In genomic region chr10:12332572-12333381, GRCh38 we compare ENCODE assay signal across 12 cellular contexts. TPM values are rescaled to one million over a fixed set of nuclear protein-coding genes. Genes with fewer than 3 reads are reported as not detected.
DNase-seq lines count a peak whose midpoint lies in the region; ATAC-seq and TF ChIP-seq lines count a peak whose summit lies in the region.
"Had no signal": no experiment of that assay in that cellular context is flagged by ENCODE, and none has a peak within 500 bp of the region (broad histone marks: within the 10 kb centered on the region; RNA-seq: fewer than 3 reads in every experiment).

No MANE protein-coding gene starts in this region.

- H3K4me3 ChIP-seq in gastroesophageal sphincter: no peak overlapping the region
- H3K4me3 ChIP-seq in stomach smooth muscle (ENCODE audit: low read length in 2 of 2): peak overlapping the region in 1 of 2 donors; percentile 35
- H3K4me3 ChIP-seq in WERI-Rb-1 (ENCODE audit: low read depth, low read length): no peak overlapping the region
- H3K4me3 ChIP-seq in H7 (ENCODE audit: insufficient read depth, low read depth, low read length): no peak overlapping the region
- H3K4me3 ChIP-seq: upper lobe of left lung had no signal

- TF ChIP-seq CTCF in gastroesophageal sphincter (IDR thresholded peaks at IDR 0.05) (no peak), WERI-Rb-1 (IDR thresholded peaks at IDR 0.05; ENCODE audit: low read depth, low read length) (no peak)

- POLR2A ChIA-PET in activated CD4-positive, alpha-beta memory T cell treated with anti-CD3 and anti-CD28 coated beads for 36 hours (lab: Charles Lee): interaction anchor here (0.5 to 1.9 kb wide), 3 partner anchors 9 to 16 kb away, joined by 3 to 9 read pairs (median 3); partner anchors contain the start of gene CAMK1D
- POLR2A ChIA-PET in activated CD4-positive, alpha-beta memory T cell treated with anti-CD3 and anti-CD28 coated beads, Interleukin-2, amount 10 ng/mL, durations not matched to agents 7 days and 5 days (lab: Charles Lee): interaction anchor here (1.5 to 2.0 kb wide), 2 partner anchors 14 to 17 kb away, joined by 6 to 8 read pairs; partner anchors contain the start of gene CAMK1D

- no peak for DNase-seq in activated CD4-positive, alpha-beta memory T cell treated with anti-CD3 and anti-CD28 coated beads for 36 hours
- no peak for DNase-seq in activated CD4-positive, alpha-beta memory T cell treated with anti-CD3 and anti-CD28 coated beads, Interleukin-2, amount 10 ng/mL, durations not matched to agents 7 days and 5 days
- DNase-seq in T1000 (lab: John Stamatoyannopoulos, UW) (peak; percentile 93), CD1c-positive myeloid dendritic cell (ENCODE audit: extremely low spot score) (no peak), WERI-Rb-1 (no peak), H7 (no peak)
- DNase-seq: glutamatergic neuron had no signal

- CTCF ChIA-PET in activated CD4-positive, alpha-beta memory T cell treated with anti-CD3 and anti-CD28 coated beads for 36 hours (lab: Charles Lee): interaction anchor here (0.6 to 1.1 kb wide), 2 partner anchors 9 to 68 kb away, joined by 3 to 4 read pairs; no protein-coding TSS in a partner anchor
- CTCF ChIA-PET in activated CD4-positive, alpha-beta memory T cell treated with anti-CD3 and anti-CD28 coated beads, Interleukin-2, amount 10 ng/mL, durations not matched to agents 7 days and 5 days (lab: Charles Lee): interaction anchor here (0.6 kb wide), 1 partner anchor 272 kb away, joined by 4 read pairs; no protein-coding TSS in a partner anchor

- H3K9me3 Mint-ChIP-seq in activated CD4-positive, alpha-beta memory T cell treated with anti-CD3 and anti-CD28 coated beads for 36 hours: no peaks in the 10 kb centered on the region
- no peaks in the 10 kb centered on the region for H3K9me3 Mint-ChIP-seq in activated CD4-positive, alpha-beta memory T cell treated with anti-CD3 and anti-CD28 coated beads, Interleukin-2, amount 10 ng/mL, durations not matched to agents 7 days and 5 days
- H3K9me3 Mint-ChIP-seq: nephron had no signal

- H3K27me3 ChIP-seq in gastroesophageal sphincter: no peaks in the 10 kb centered on the region
- H3K27me3 ChIP-seq in stomach smooth muscle (ENCODE audit: control insufficient read depth in 1 of 2, insufficient read depth in 2 of 2, low read length in 2 of 2): no peaks in the 10 kb centered on the region
- H3K27me3 ChIP-seq in WERI-Rb-1 (ENCODE audit: insufficient read depth, low read depth, severe bottlenecking): no peaks in the 10 kb centered on the region
- no peaks in the 10 kb centered on the region for H3K27me3 ChIP-seq in H7 (ENCODE audit: control insufficient read depth, insufficient read depth, low read length)
- H3K27me3 ChIP-seq: upper lobe of left lung had no signal

- no peak overlapping the region for H3K27ac Mint-ChIP-seq in activated CD4-positive, alpha-beta memory T cell treated with anti-CD3 and anti-CD28 coated beads for 36 hours
- H3K27ac Mint-ChIP-seq in activated CD4-positive, alpha-beta memory T cell treated with anti-CD3 and anti-CD28 coated beads, Interleukin-2, amount 10 ng/mL, durations not matched to agents 7 days and 5 days: no peak overlapping the region
- H3K27ac Mint-ChIP-seq: activated CD8-positive, alpha-beta memory T cell treated with anti-CD3 and anti-CD28 coated beads, Interleukin-2, amount 10 ng/mL, durations not matched to agents 7 days and 5 days had no signal

- intact Hi-C loops in activated CD4-positive, alpha-beta memory T cell treated with anti-CD3 and anti-CD28 coated beads for 36 hours (cut with micrococcal nuclease): loop anchor here (2.0 kb wide), 1 partner anchor 16 kb away; the partner anchor contains the start of gene CAMK1D

- H3K27me3 Mint-ChIP-seq in activated CD4-positive, alpha-beta memory T cell treated with anti-CD3 and anti-CD28 coated beads for 36 hours: peaks cover 1% of the 10 kb centered on the region
- H3K27me3 Mint-ChIP-seq in activated CD4-positive, alpha-beta memory T cell treated with anti-CD3 and anti-CD28 coated beads, Interleukin-2, amount 10 ng/mL, durations not matched to agents 7 days and 5 days: peaks cover 2% of the 10 kb centered on the region

- no peaks in the 10 kb centered on the region for H3K36me3 Mint-ChIP-seq in activated CD4-positive, alpha-beta memory T cell treated with anti-CD3 and anti-CD28 coated beads for 36 hours
- no peaks in the 10 kb centered on the region for H3K36me3 Mint-ChIP-seq in activated CD4-positive, alpha-beta memory T cell treated with anti-CD3 and anti-CD28 coated beads, Interleukin-2, amount 10 ng/mL, durations not matched to agents 7 days and 5 days (ENCODE audit: low read depth)
- H3K36me3 Mint-ChIP-seq: activated CD8-positive, alpha-beta memory T cell treated with anti-CD3 and anti-CD28 coated beads, Interleukin-2, amount 10 ng/mL, durations not matched to agents 7 days and 5 days had no signal

- ATAC-seq in gastroesophageal sphincter: no peak

- peak overlapping the region in 1 of 2 donors; percentile 58 for H3K9ac ChIP-seq in stomach smooth muscle (ENCODE audit: low read length in 2 of 2)

- WGBS in gastroesophageal sphincter (ENCODE audit: low coverage in 1 of 2), 2 donors: 91 to 98% methylated on average over 4 to 5 of the region's 11 CpGs

- peak overlapping the region; percentile 45 to 76 (median 62) for H3K27ac ChIP-seq in gastroesophageal sphincter
- peak overlapping the region; percentile 78 for H3K27ac ChIP-seq in stomach smooth muscle (ENCODE audit: low read length)
- H3K27ac ChIP-seq in WERI-Rb-1: no peak overlapping the region

- H3K36me3 ChIP-seq in gastroesophageal sphincter: no peaks in the 10 kb centered on the region
- H3K36me3 ChIP-seq in stomach smooth muscle (ENCODE audit: control insufficient read depth in 2 of 2, insufficient read depth in 2 of 2, low read length in 2 of 2): no peaks in the 10 kb centered on the region
- H3K36me3 ChIP-seq in WERI-Rb-1: no peaks in the 10 kb centered on the region
- no peaks in the 10 kb centered on the region for H3K36me3 ChIP-seq in H7 (replicated peaks; ENCODE audit: control insufficient read depth, insufficient read depth, low read length)
- H3K36me3 ChIP-seq: upper lobe of left lung had no signal

- H3K9me3 ChIP-seq in gastroesophageal sphincter: no peaks in the 10 kb centered on the region
- H3K9me3 ChIP-seq in stomach smooth muscle (ENCODE audit: control insufficient read depth in 2 of 2, low read length in 2 of 2): no peaks in the 10 kb centered on the region
- H3K9me3 ChIP-seq in WERI-Rb-1 (ENCODE audit: severe bottlenecking): no peaks in the 10 kb centered on the region
- H3K9me3 ChIP-seq: upper lobe of left lung had no signal

- TF ChIP-seq EP300 in gastroesophageal sphincter (IDR thresholded peaks at IDR 0.05): no peak

- H3K4me3 Mint-ChIP-seq in activated CD4-positive, alpha-beta memory T cell treated with anti-CD3 and anti-CD28 coated beads for 36 hours: peak overlapping the region; percentile 28
- no peak overlapping the region for H3K4me3 Mint-ChIP-seq in activated CD4-positive, alpha-beta memory T cell treated with anti-CD3 and anti-CD28 coated beads, Interleukin-2, amount 10 ng/mL, durations not matched to agents 7 days and 5 days
- H3K4me3 Mint-ChIP-seq: activated CD8-positive, alpha-beta memory T cell treated with anti-CD3 and anti-CD28 coated beads, Interleukin-2, amount 10 ng/mL, durations not matched to agents 7 days and 5 days; nephron had no signal

- no peak for TF ChIP-seq POLR2A in gastroesophageal sphincter (IDR thresholded peaks at IDR 0.05)

- peaks cover 18% of the 10 kb centered on the region for H3K4me1 Mint-ChIP-seq in activated CD4-positive, alpha-beta memory T cell treated with anti-CD3 and anti-CD28 coated beads for 36 hours (ENCODE audit: low read depth)
- peaks cover 16% of the 10 kb centered on the region for H3K4me1 Mint-ChIP-seq in activated CD4-positive, alpha-beta memory T cell treated with anti-CD3 and anti-CD28 coated beads, Interleukin-2, amount 10 ng/mL, durations not matched to agents 7 days and 5 days

- H3K4me1 ChIP-seq in gastroesophageal sphincter (peaks cover 0 to 34% (median 12%) of the 10 kb centered on the region in 3 donors), stomach smooth muscle (ENCODE audit: control insufficient read depth, insufficient read depth, low read length) (peaks cover 20% of the 10 kb centered on the region)

RNA-seq across cellular contexts. Expression of gene CAMK1D, which starts 16.6 kb away (rescaled TPM):
- total RNA-seq in activated CD4-positive, alpha-beta memory T cell treated with anti-CD3 and anti-CD28 coated beads for 36 hours: 10 to 100 TPM; 17.7 to 17.9 TPM
- 10 to 100 TPM; 16.7 to 17.8 TPM for total RNA-seq in activated CD4-positive, alpha-beta memory T cell treated with anti-CD3 and anti-CD28 coated beads, Interleukin-2, amount 10 ng/mL, durations not matched to agents 7 days and 5 days
- total RNA-seq in gastroesophageal sphincter: 10 to 100 TPM; 11.6 to 18.3 (median 15.3) TPM
- 2.9 and 3.4 TPM in 2 replicates for total RNA-seq in H7 (2014; rRNA removed; shearing (Covaris generic))
